In genomic region chr13:106499905-106500304, GRCh38 we compare ENCODE assay signal across 11 cellular contexts. TPM values are rescaled to one million over a fixed set of nuclear protein-coding genes. Genes with fewer than 3 reads are reported as not detected.
DNase-seq lines count a peak whose midpoint lies in the region; ATAC-seq and TF ChIP-seq lines count a peak whose summit lies in the region.
"Had no signal": no experiment of that assay in that cellular context is flagged by ENCODE, and none has a peak within 500 bp of the region (broad histone marks: within the 10 kb centered on the region; RNA-seq: fewer than 3 reads in every experiment).

No MANE protein-coding gene starts in this region.

- intact Hi-C loops in PC-9 (cut with micrococcal nuclease; ENCODE audit: unreplicated experiment) = no loop called here
- intact Hi-C loops in left colon (cut with DNase I, micrococcal nuclease) = no loop called here

- ATAC-seq in GM18519 (IDR thresholded peaks at IDR 0.05; ENCODE audit: low FRiP score, unreplicated experiment) (peak; percentile 44), HG02840 (IDR thresholded peaks at IDR 0.05; ENCODE audit: low FRiP score, unreplicated experiment) (peak; percentile 57), left colon (no peak)

- POLR2A ChIA-PET in PC-9 (lab: Charles Lee; ENCODE audit: unreplicated experiment) = no interaction called here

- no TSS peak for BruUV-seq in PC-9 (replicated peaks; lab: Mats Ljungman, UMichigan)

- TF ChIP-seq CTCF in PC-9 (conservative IDR thresholded peaks at IDR 0.05) = no peak

- no peaks in the 10 kb centered on the region; the same call in 1 of the 2 replicates for H4K20me1 ChIP-seq in PC-9 (ENCODE audit: insufficient read depth)

- H3K36me3 ChIP-seq in PC-9 (ENCODE audit: low read depth) = peaks cover 28% of the 10 kb centered on the region

- H2AFZ ChIP-seq in PC-9 = no peak overlapping the region

- no peaks in the 10 kb centered on the region for H3K4me1 ChIP-seq in PC-9 (replicated peaks; ENCODE audit: insufficient read depth)

- no peaks in the 10 kb centered on the region; the same call in 1 of the 2 replicates for H3F3A ChIP-seq in PC-9 (ENCODE audit: insufficient read depth, low read depth)

- CTCF ChIA-PET in PC-9 (lab: Charles Lee) = interaction anchor here (0.5 kb wide), 1 partner anchor 21 kb away, joined by 4 read pairs; no protein-coding TSS in a partner anchor

- DNase-seq in PC-9 (no peak), iris pigment epithelial cell (ENCODE audit: low read depth) (peak; percentile 34), left colon (no peak), GM03348 (ENCODE audit: low spot score) (no peak), mucosa of gallbladder (ENCODE audit: low spot score) (no peak)
- no peak for DNase-seq in activated CD4-positive, alpha-beta T cell treated with anti-CD3 and anti-CD28 coated beads, Interleukin-2, amount 50 U/mL, for 4 hours
- DNase-seq: activated T-cell treated with anti-CD3 and anti-CD28 coated beads, Interleukin-2, amount 50 U/mL, for 1 hour; NCI-H1417 treated with DMSO at 0.1 percent for 48 hours; right cardiac atrium had no signal

- no peak overlapping the region for H3K4me2 ChIP-seq in PC-9

- H3K4me3 ChIP-seq in PC-9 = no peak overlapping the region

- H3K27me3 ChIP-seq in PC-9 (ENCODE audit: insufficient read depth, low read depth) = no peaks in the 10 kb centered on the region

- H3K9me3 ChIP-seq in PC-9 (ENCODE audit: insufficient read depth, low read depth) = no peaks in the 10 kb centered on the region

- peak overlapping the region; percentile 19; the same call in 1 of the 2 replicates for H3K27ac ChIP-seq in PC-9

- no peaks in the 10 kb centered on the region for H3K9me2 ChIP-seq in PC-9 (ENCODE audit: insufficient read depth)

- peaks cover 96% of the 10 kb centered on the region for H3K79me2 ChIP-seq in PC-9 (ENCODE audit: low read depth)

RNA-seq across cellular contexts. Expression of gene EFNB2, which starts 35.6 kb away (rescaled TPM):
- total RNA-seq in PC-9 (2021) (13.4 and 17.5 TPM in 2 replicates), left colon (10 to 100 TPM; 85.0 to 97.1 TPM), mucosa of gallbladder (12.9 TPM)
